ENCODE assay signal across 9 cellular contexts in the genomic region with DNA sequence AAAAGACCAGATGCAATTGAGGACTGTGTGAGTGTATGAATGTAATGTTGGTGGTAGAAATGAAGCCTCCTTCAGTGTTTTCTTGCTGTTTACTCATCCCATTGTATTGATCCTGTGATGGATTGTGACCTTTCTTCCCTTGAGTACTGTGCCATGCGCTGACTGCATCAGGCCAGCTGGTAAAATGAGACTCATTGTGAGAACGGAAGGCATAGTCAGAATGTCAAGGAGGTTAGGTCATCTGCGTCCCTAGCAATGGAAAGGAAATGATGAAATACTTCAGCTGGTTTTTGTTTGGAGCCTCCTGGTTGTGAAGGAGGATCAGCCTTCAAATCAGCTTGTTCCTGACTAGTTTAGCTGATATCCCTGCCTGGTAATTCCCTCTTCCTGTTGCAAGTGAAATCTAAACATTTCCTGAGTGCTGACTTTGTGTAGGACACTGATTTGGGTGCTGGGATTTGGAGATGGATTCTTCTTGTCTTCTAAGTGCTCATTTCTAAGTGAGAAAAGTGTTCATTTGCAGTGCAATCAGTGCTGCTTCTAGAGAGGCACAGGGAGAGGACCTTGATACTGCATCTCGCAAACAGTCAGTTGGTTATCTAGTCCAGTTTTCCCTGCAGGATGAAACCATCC. TPM values are rescaled to one million over a fixed set of nuclear protein-coding genes. Genes with fewer than 3 reads are reported as not detected.
DNase-seq lines count a peak whose midpoint lies in the region; ATAC-seq, FAIRE-seq and TF ChIP-seq lines count a peak whose summit lies in the region.
"Had no signal": no experiment of that assay in that cellular context is flagged by ENCODE, and none has a peak within 500 bp of the region (broad histone marks: within the 10 kb centered on the region; RNA-seq: fewer than 3 reads in every experiment).

No MANE protein-coding gene starts in this region.

- H3K4me1 ChIP-seq in breast epithelium (no peaks in the 10 kb centered on the region), mucosa of descending colon (ENCODE audit: low read depth) (no peaks in the 10 kb centered on the region)

- H3K4me1 Mint-ChIP-seq in MCF 10A (ENCODE audit: insufficient read depth, unreplicated experiment) = peaks cover 32% of the 10 kb centered on the region

- no peak for TF ChIP-seq POLR2A in breast epithelium (IDR thresholded peaks at IDR 0.05)

- CTCF ChIA-PET in MCF 10A (lab: Yijun Ruan, JAX) = interaction anchor here (0.6 to 2.8 kb wide), 5 partner anchors 12 to 227 kb away, joined by 3 to 20 read pairs (median 4); no protein-coding TSS in a partner anchor

- DNase-seq in MCF 10A (ENCODE audit: unreplicated experiment) (peak; percentile 83), breast epithelium (ENCODE audit: low spot score in 2 of 2) (no peak), NOMO-1 treated with DMSO at 0.1 percent for 48 hours (lab: John Stamatoyannopoulos, UW; ENCODE audit: unreplicated experiment) (peak; percentile 61), bronchial epithelial cell (ENCODE audit: low read depth) (peak; percentile 93), mucosa of descending colon (no peak), NCI-H524 treated with DMSO at 0.1 percent for 48 hours (lab: John Stamatoyannopoulos, UW) (no peak)

- H3K4me3 ChIP-seq in breast epithelium (no peak overlapping the region), bronchial epithelial cell (ENCODE audit: low read depth, low read length) (no peak overlapping the region), mucosa of descending colon (no peak overlapping the region)
- H3K4me3 ChIP-seq: ascending aorta had no signal

- peak; percentile 87 for FAIRE-seq in bronchial epithelial cell (lab: Jason Lieb, UNC)

- H3K4me3 Mint-ChIP-seq in MCF 10A (ENCODE audit: unreplicated experiment) = no peak overlapping the region

- intact Hi-C loops in MCF 10A (cut with micrococcal nuclease) = loop anchor here (1.0 kb wide), 1 partner anchor 13 kb away; no protein-coding TSS in a partner anchor
- intact Hi-C loops in breast epithelium (cut with DNase I; ENCODE audit: low total_unique reads) = no loop called here
- intact Hi-C loops in mucosa of descending colon (cut with DNase I, micrococcal nuclease) = no loop called here

- POLR2A ChIA-PET in MCF 10A (lab: Yijun Ruan, JAX) = interaction anchor here (0.9 to 2.0 kb wide), 3 partner anchors 12 to 107 kb away, joined by 4 to 9 read pairs (median 5); no protein-coding TSS in a partner anchor

- H3K27me3 ChIP-seq in breast epithelium (no peaks in the 10 kb centered on the region), bronchial epithelial cell (ENCODE audit: control insufficient read depth, insufficient read depth, low read length) (no peaks in the 10 kb centered on the region)
- H3K27me3 ChIP-seq: ascending aorta had no signal

- TF ChIP-seq CTCF in MCF 10A (IDR thresholded peaks at IDR 0.05; ENCODE audit: unreplicated experiment) (no peak), breast epithelium (IDR thresholded peaks at IDR 0.05) (no peak), bronchial epithelial cell (IDR thresholded peaks at IDR 0.05; ENCODE audit: insufficient read depth, low read length, severe bottlenecking) (no peak), mucosa of descending colon (IDR thresholded peaks at IDR 0.05) (no peak)

- no peak overlapping the region for H3K27ac ChIP-seq in breast epithelium

- H3K9me3 Mint-ChIP-seq in MCF 10A (ENCODE audit: unreplicated experiment) = no peaks in the 10 kb centered on the region

- H3K36me3 Mint-ChIP-seq in MCF 10A (ENCODE audit: insufficient read depth, unreplicated experiment) = peaks cover 5% of the 10 kb centered on the region

- no peaks in the 10 kb centered on the region for H3K27me3 Mint-ChIP-seq in MCF 10A (ENCODE audit: insufficient read depth, unreplicated experiment)

- peak overlapping the region; percentile 16 for H3K27ac Mint-ChIP-seq in MCF 10A (ENCODE audit: low read depth, unreplicated experiment)

- H3K9me3 ChIP-seq in breast epithelium = no peaks in the 10 kb centered on the region
- H3K9me3 ChIP-seq in mucosa of descending colon = no peaks in the 10 kb centered on the region
- H3K9me3 ChIP-seq: ascending aorta had no signal

- no TSS peak for BruUV-seq in MCF 10A (replicated peaks; lab: Mats Ljungman, UMichigan)

- no peaks in the 10 kb centered on the region for H3K36me3 ChIP-seq in breast epithelium
- H3K36me3 ChIP-seq in bronchial epithelial cell (ENCODE audit: control insufficient read depth, insufficient read depth, low read length) = no peaks in the 10 kb centered on the region
- H3K36me3 ChIP-seq in mucosa of descending colon (ENCODE audit: low read depth) = no peaks in the 10 kb centered on the region
- H3K36me3 ChIP-seq: ascending aorta had no signal

- ATAC-seq in mucosa of descending colon = peak; percentile 61
- ATAC-seq in GM21515 (IDR thresholded peaks at IDR 0.05; ENCODE audit: unreplicated experiment) = no peak
- ATAC-seq in GM18867 (IDR thresholded peaks at IDR 0.05; ENCODE audit: unreplicated experiment) = no peak

RNA-seq across cellular contexts. Expression of a gene that starts 35.5 kb away (rescaled TPM):
- not detected in 2 replicates for total RNA-seq in MCF 10A (2022)
- 1 to 10 TPM; 2.6 to 9.8 (median 4.7) TPM for total RNA-seq in breast epithelium
- total RNA-seq in bronchial epithelial cell = not detected in 2 replicates
- 1 to 10 TPM; 1.0 to 1.3 (median 1.0) TPM for total RNA-seq in mucosa of descending colon

Comparison
In these comparisons a context has a peak if more than half of its experiments do, and no peak if none do; other contexts are left out.
1. DNase-seq: peak in MCF 10A (single experiment), NOMO-1 treated with DMSO at 0.1 percent for 48 hours (single experiment) and bronchial epithelial cell (single experiment); none in breast epithelium (0 of 2), mucosa of descending colon (0 of 3) and NCI-H524 treated with DMSO at 0.1 percent for 48 hours (single experiment).